In genomic region chr6:136927313-136927712, GRCh38 we compare ENCODE assay signal across 10 cellular contexts. TPM values are rescaled to one million over a fixed set of nuclear protein-coding genes. Genes with fewer than 3 reads are reported as not detected.
A peak's percentile ranks its signal among the peaks of the same experiment; 100 is the strongest.
DNase-seq lines count a peak whose midpoint lies in the region; ATAC-seq and TF ChIP-seq lines count a peak whose summit lies in the region.
"Had no signal": no experiment of that assay in that cellular context is flagged by ENCODE, and none has a peak within 500 bp of the region (broad histone marks: within the 10 kb centered on the region; RNA-seq: fewer than 3 reads in every experiment).

No MANE protein-coding gene starts in this region.

- no peak overlapping the region for H3K27ac ChIP-seq in neuronal stem cell (replicated peaks; ENCODE audit: low read length)

- no peak overlapping the region for H2BK120ac ChIP-seq in neuronal stem cell (ENCODE audit: low read depth, low read length)

- WGBS in neuronal stem cell (ENCODE audit: extremely low coverage in 2 of 2, insufficient read length in 2 of 2, insufficient replicate concordance in 1 of 2), 2 donors: no CpG with 5 or more reads among the region's 3 CpGs

- H2BK15ac ChIP-seq in neuronal stem cell (ENCODE audit: low read length): no peak overlapping the region

- no peaks in the 10 kb centered on the region for H3K36me3 ChIP-seq in neuronal stem cell (replicated peaks in 1 of 2; ENCODE audit: control insufficient read depth in 2 of 2, insufficient read depth in 2 of 2, low read length in 2 of 2)

- peaks cover 9% of the 10 kb centered on the region for H3K4me1 Mint-ChIP-seq in activated naive CD8-positive, alpha-beta T cell treated with anti-CD3 and anti-CD28 coated beads, Interleukin-2, amount 50 U/mL, for 24 hours
- peaks cover 3% of the 10 kb centered on the region for H3K4me1 Mint-ChIP-seq in mesothelial cell of epicardium

- peak; percentile 62 for ATAC-seq in activated naive CD8-positive, alpha-beta T cell treated with anti-CD3 and anti-CD28 coated beads, Interleukin-2, amount 50 U/mL, for 24 hours

- no peak overlapping the region for H4K8ac ChIP-seq in neuronal stem cell (ENCODE audit: low read depth, low read length)

- H3K4me3 Mint-ChIP-seq in activated naive CD8-positive, alpha-beta T cell treated with anti-CD3 and anti-CD28 coated beads, Interleukin-2, amount 50 U/mL, for 24 hours: no peak overlapping the region
- H3K4me3 Mint-ChIP-seq in mesothelial cell of epicardium: no peak overlapping the region
- H3K4me3 Mint-ChIP-seq: IgD-negative memory B cell had no signal

- H3K27me3 ChIP-seq in neuronal stem cell (ENCODE audit: control insufficient read depth in 3 of 3, insufficient read depth in 3 of 3, low read depth in 1 of 3, low read length in 3 of 3): peaks cover 4 to 45% (median 26%) of the 10 kb centered on the region in 3 experiments

- H3K18ac ChIP-seq in neuronal stem cell (ENCODE audit: low read length): no peak overlapping the region

- H2BK5ac ChIP-seq in neuronal stem cell (ENCODE audit: low read length): no peak overlapping the region

- peaks cover 0 to 3% of the 10 kb centered on the region in 2 donors for H3K4me1 ChIP-seq in neuronal stem cell (ENCODE audit: control insufficient read depth in 2 of 2, insufficient read depth in 1 of 2, low read depth in 1 of 2, low read length in 2 of 2)

- DNase-seq in SHP77 (lab: John Stamatoyannopoulos, UW) (peak; percentile 13 to 14), SHP77 treated with DMSO at 0.1 percent for 48 hours (lab: John Stamatoyannopoulos, UW) (no peak), HT-29 (ENCODE audit: low spot score) (peak; percentile 58), neuronal stem cell (ENCODE audit: low spot score) (peak; percentile 14), mesothelial cell of epicardium (ENCODE audit: low spot score in 2 of 2, unreplicated experiment in 2 of 2) (no peak), NCI-H2171 treated with DMSO at 0.1 percent for 48 hours (lab: John Stamatoyannopoulos, UW) (no peak), NCI-H2107 (lab: John Stamatoyannopoulos, UW) (no peak)
- DNase-seq in activated naive CD8-positive, alpha-beta T cell treated with anti-CD3 and anti-CD28 coated beads, Interleukin-2, amount 50 U/mL, for 24 hours: peak; percentile 9

- no peaks in the 10 kb centered on the region for H3K9me3 Mint-ChIP-seq in activated naive CD8-positive, alpha-beta T cell treated with anti-CD3 and anti-CD28 coated beads, Interleukin-2, amount 50 U/mL, for 24 hours
- H3K9me3 Mint-ChIP-seq in mesothelial cell of epicardium: peaks cover 6% of the 10 kb centered on the region
- H3K9me3 Mint-ChIP-seq: IgD-negative memory B cell had no signal

- TF ChIP-seq CTCF in mesothelial cell of epicardium (IDR thresholded peaks at IDR 0.05; ENCODE audit: unreplicated experiment): no peak

- H3K14ac ChIP-seq in neuronal stem cell (ENCODE audit: low read length): no peak overlapping the region

- no peak overlapping the region for H3K9ac ChIP-seq in neuronal stem cell (ENCODE audit: low read depth, low read length, poor library complexity)

- H3K36me3 Mint-ChIP-seq in activated naive CD8-positive, alpha-beta T cell treated with anti-CD3 and anti-CD28 coated beads, Interleukin-2, amount 50 U/mL, for 24 hours (ENCODE audit: low read depth): no peaks in the 10 kb centered on the region
- H3K36me3 Mint-ChIP-seq in mesothelial cell of epicardium: no peaks in the 10 kb centered on the region

- H3K27ac Mint-ChIP-seq in activated naive CD8-positive, alpha-beta T cell treated with anti-CD3 and anti-CD28 coated beads, Interleukin-2, amount 50 U/mL, for 24 hours: no peak overlapping the region
- no peak overlapping the region for H3K27ac Mint-ChIP-seq in mesothelial cell of epicardium
- H3K27ac Mint-ChIP-seq: IgD-negative memory B cell had no signal

- no peak overlapping the region for H4K91ac ChIP-seq in neuronal stem cell (ENCODE audit: low read depth, low read length, poor library complexity)

- no peak overlapping the region for H3K23ac ChIP-seq in neuronal stem cell (ENCODE audit: low read depth, low read length, poor library complexity)

- no peak overlapping the region for H2AFZ ChIP-seq in neuronal stem cell (ENCODE audit: low read length)

- H2AK5ac ChIP-seq in neuronal stem cell (ENCODE audit: low read depth, low read length): no peak overlapping the region

- peaks cover 0 to 2% of the 10 kb centered on the region in 2 donors for H3K9me3 ChIP-seq in neuronal stem cell (replicated peaks in 1 of 2; ENCODE audit: control insufficient read depth in 2 of 2, insufficient read depth in 1 of 2, low read depth in 1 of 2, low read length in 2 of 2)

- no peak overlapping the region for H3K4me3 ChIP-seq in neuronal stem cell (ENCODE audit: low read length in 2 of 2)

- H3K27me3 Mint-ChIP-seq in activated naive CD8-positive, alpha-beta T cell treated with anti-CD3 and anti-CD28 coated beads, Interleukin-2, amount 50 U/mL, for 24 hours: peaks cover 38% of the 10 kb centered on the region
- peaks cover 40% of the 10 kb centered on the region for H3K27me3 Mint-ChIP-seq in mesothelial cell of epicardium (ENCODE audit: low read depth)

- H3K4ac ChIP-seq in neuronal stem cell (ENCODE audit: low read length): no peak overlapping the region

- H3K79me1 ChIP-seq in neuronal stem cell (ENCODE audit: low read depth, low read length): peaks cover 4% of the 10 kb centered on the region

- no peak overlapping the region for H2BK12ac ChIP-seq in neuronal stem cell (ENCODE audit: low read length)

- no peak overlapping the region for H3K4me2 ChIP-seq in neuronal stem cell (ENCODE audit: insufficient read depth, low read length, poor library complexity, severe bottlenecking)

RNA-seq across cellular contexts. Expression of gene SLC35D3, which starts 5.2 kb away (rescaled TPM):
- 0.05 and 0.66 TPM in 2 replicates for total RNA-seq in HT-29 (2014; rRNA removed; shearing (Covaris generic))
- polyA plus RNA-seq in neuronal stem cell (2013, experiment 1 of 2): 0.03 TPM
- 0.01 TPM for polyA plus RNA-seq in neuronal stem cell (2013, experiment 2 of 2)
- 0.09 to 0.13 TPM in 2 of 3 replicates, not detected in the other for total RNA-seq in mesothelial cell of epicardium
- total RNA-seq: pulmonary artery endothelial cell had no signal
- polyA plus RNA-seq: IgD-negative memory B cell had no signal

Comparison
In these comparisons a context has a peak if more than half of its experiments do, and no peak if none do; other contexts are left out.
1. DNase-seq: peak in SHP77 (2 of 2), HT-29 (single experiment), activated naive CD8-positive, alpha-beta T cell treated with anti-CD3 and anti-CD28 coated beads, Interleukin-2, amount 50 U/mL, for 24 hours (single experiment) and neuronal stem cell (single experiment); none in SHP77 treated with DMSO at 0.1 percent for 48 hours (single experiment), mesothelial cell of epicardium (0 of 2), NCI-H2171 treated with DMSO at 0.1 percent for 48 hours (single experiment) and NCI-H2107 (single experiment).